ENCODE assay signal across 11 cellular contexts in the genomic region with DNA sequence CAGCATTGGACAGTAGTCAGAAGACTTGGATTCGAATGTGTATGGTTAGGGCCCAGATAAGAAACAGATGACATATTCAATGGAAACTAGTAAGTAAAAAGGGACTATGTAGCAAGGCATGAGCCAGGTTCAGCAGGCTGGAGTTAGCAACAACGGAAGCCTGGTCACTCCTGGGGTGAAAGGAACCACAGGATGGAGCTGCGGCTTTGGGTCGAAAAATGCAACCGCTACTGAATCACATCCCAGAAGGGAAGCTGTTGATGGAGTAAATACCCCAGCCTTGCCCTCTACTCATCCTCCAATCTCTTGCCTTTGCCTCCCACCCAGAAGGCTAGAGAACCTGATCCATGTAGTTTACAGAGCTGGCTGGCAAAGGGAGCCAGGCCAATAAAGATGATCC. TPM values are rescaled to one million over a fixed set of nuclear protein-coding genes. Genes with fewer than 3 reads are reported as not detected.
DNase-seq lines count a peak whose midpoint lies in the region; ATAC-seq and TF ChIP-seq lines count a peak whose summit lies in the region.
"Had no signal": no experiment of that assay in that cellular context is flagged by ENCODE, and none has a peak within 500 bp of the region (broad histone marks: within the 10 kb centered on the region; RNA-seq: fewer than 3 reads in every experiment).

No MANE protein-coding gene starts in this region.

- H3K4me1 Mint-ChIP-seq in T-helper 17 cell, result peaks cover 12% of the 10 kb centered on the region
- H3K4me1 Mint-ChIP-seq in natural killer cell treated with Interleukin-12 subunit alpha and Interleukin-12 subunit beta and Interleukin-15 and Interleukin-18, amount 100 ng/mL, for 72 hours (ENCODE audit: low read depth in 2 of 2), result peaks cover 57 to 66% of the 10 kb centered on the region in 2 donors

- TF ChIP-seq CTCF in breast epithelium (IDR thresholded peaks at IDR 0.05) (no peak), prostate gland (IDR thresholded peaks at IDR 0.05) (no peak), vagina (IDR thresholded peaks at IDR 0.05) (no peak)

- ATAC-seq in GM21737 (IDR thresholded peaks at IDR 0.05; ENCODE audit: unreplicated experiment) (peak; percentile 40), T-helper 17 cell (no peak)
- peak; percentile 76 to 87 for ATAC-seq in natural killer cell treated with Interleukin-12 subunit alpha and Interleukin-12 subunit beta and Interleukin-15 and Interleukin-18, amount 100 ng/mL, for 72 hours
- ATAC-seq: gastrocnemius medialis had no signal

- H3K9me3 Mint-ChIP-seq in natural killer cell treated with Interleukin-12 subunit alpha and Interleukin-12 subunit beta and Interleukin-15 and Interleukin-18, amount 100 ng/mL, for 72 hours, result peaks cover 6% of the 10 kb centered on the region

- 91% methylated on average over 5 of the region's 5 CpGs for WGBS in prostate gland

- H3K4me3 ChIP-seq in breast epithelium (no peak overlapping the region), prostate gland (no peak overlapping the region), vagina (no peak overlapping the region)
- H3K4me3 ChIP-seq: gastrocnemius medialis had no signal

- H3K27ac ChIP-seq in breast epithelium (no peak overlapping the region), prostate gland (no peak overlapping the region), vagina (no peak overlapping the region)
- H3K27ac ChIP-seq: gastrocnemius medialis had no signal

- H3K9me3 ChIP-seq in T-helper 17 cell (ENCODE audit: control insufficient read depth, low read length, poor library complexity, severe bottlenecking) (no peaks in the 10 kb centered on the region), breast epithelium (no peaks in the 10 kb centered on the region), prostate gland (no peaks in the 10 kb centered on the region), vagina (no peaks in the 10 kb centered on the region)
- H3K9me3 ChIP-seq: gastrocnemius medialis had no signal

- no peak overlapping the region for H3K27ac Mint-ChIP-seq in T-helper 17 cell
- peak overlapping the region; percentile 82 to 98 for H3K27ac Mint-ChIP-seq in natural killer cell treated with Interleukin-12 subunit alpha and Interleukin-12 subunit beta and Interleukin-15 and Interleukin-18, amount 100 ng/mL, for 72 hours

- no peaks in the 10 kb centered on the region for H3K36me3 Mint-ChIP-seq in T-helper 17 cell (ENCODE audit: low read depth)
- no peaks in the 10 kb centered on the region for H3K36me3 Mint-ChIP-seq in natural killer cell treated with Interleukin-12 subunit alpha and Interleukin-12 subunit beta and Interleukin-15 and Interleukin-18, amount 100 ng/mL, for 72 hours

- no peaks in the 10 kb centered on the region for H3K36me3 ChIP-seq in breast epithelium
- H3K36me3 ChIP-seq in prostate gland, result no peaks in the 10 kb centered on the region
- H3K36me3 ChIP-seq in vagina, result no peaks in the 10 kb centered on the region
- H3K36me3 ChIP-seq: gastrocnemius medialis had no signal

- intact Hi-C loops in breast epithelium (cut with DNase I; ENCODE audit: low total_unique reads), result no loop called here
- intact Hi-C loops in prostate gland (cut with DNase I), result no loop called here
- intact Hi-C loops in vagina (cut with DNase I), result no loop called here

- peak overlapping the region; percentile 54 for H3K4me3 Mint-ChIP-seq in T-helper 17 cell
- H3K4me3 Mint-ChIP-seq in natural killer cell treated with Interleukin-12 subunit alpha and Interleukin-12 subunit beta and Interleukin-15 and Interleukin-18, amount 100 ng/mL, for 72 hours, result peak overlapping the region; percentile 79

- TF ChIP-seq POLR2A in breast epithelium (IDR thresholded peaks at IDR 0.05) (no peak), prostate gland (IDR thresholded peaks at IDR 0.05) (no peak), vagina (IDR thresholded peaks at IDR 0.05) (no peak)

- peak; percentile 17 for DNase-seq in GDM1 (lab: John Stamatoyannopoulos, UW)
- no peak for DNase-seq in T-helper 17 cell
- peak; percentile 83 for DNase-seq in natural killer cell treated with Interleukin-12 subunit alpha and Interleukin-12 subunit beta and Interleukin-15 and Interleukin-18, amount 100 ng/mL, for 72 hours (ENCODE audit: low spot score)
- no peak for DNase-seq in breast epithelium (ENCODE audit: low spot score in 2 of 2)
- DNase-seq in prostate gland (ENCODE audit: low spot score), result no peak
- no peak for DNase-seq in vagina (ENCODE audit: extremely low spot score in 2 of 2)
- DNase-seq in NCI-H2171 (lab: John Stamatoyannopoulos, UW), result no peak
- DNase-seq: caudate nucleus, gastrocnemius medialis, NCI-H2227 treated with DMSO at 0.1 percent for 48 hours had no signal

- H3K4me1 ChIP-seq in breast epithelium, result no peaks in the 10 kb centered on the region
- H3K4me1 ChIP-seq in prostate gland (replicated peaks), result peaks cover 2% of the 10 kb centered on the region
- no peaks in the 10 kb centered on the region for H3K4me1 ChIP-seq in vagina
- H3K4me1 ChIP-seq: gastrocnemius medialis had no signal

- H3K27me3 ChIP-seq in breast epithelium (no peaks in the 10 kb centered on the region), prostate gland (replicated peaks; ENCODE audit: insufficient read depth) (no peaks in the 10 kb centered on the region), vagina (no peaks in the 10 kb centered on the region)
- H3K27me3 ChIP-seq: gastrocnemius medialis had no signal

- H3K27me3 Mint-ChIP-seq in T-helper 17 cell, result peaks cover 17% of the 10 kb centered on the region
- H3K27me3 Mint-ChIP-seq in natural killer cell treated with Interleukin-12 subunit alpha and Interleukin-12 subunit beta and Interleukin-15 and Interleukin-18, amount 100 ng/mL, for 72 hours, result no peaks in the 10 kb centered on the region

RNA-seq across cellular contexts. Expression of a gene that starts 37.5 kb away (rescaled TPM):
- total RNA-seq in T-helper 17 cell, result 1 to 10 TPM; 3.1 to 4.8 TPM
- total RNA-seq in natural killer cell treated with Interleukin-12 subunit alpha and Interleukin-12 subunit beta and Interleukin-15 and Interleukin-18, amount 100 ng/mL, for 72 hours, result 100 to 1,000 TPM in 1 of 2 donors, 10 to 100 TPM in 1; 14.3 to 116 TPM
- total RNA-seq in breast epithelium, result 1 to 10 TPM in 2 of 3 donors, under 1 TPM in 1; 0.32 to 9.2 (median 4.3) TPM
- total RNA-seq in prostate gland, result 1 to 10 TPM; 2.5 to 4.6 TPM
- 3.2 TPM for total RNA-seq in vagina

RNA-seq across cellular contexts. Expression of a gene that starts 49.2 kb away (rescaled TPM):
- 10 to 100 TPM in 1 of 2 donors, 1 to 10 TPM in 1; 10.0 to 11.2 TPM for total RNA-seq in T-helper 17 cell
- 10 to 100 TPM; 26.3 to 49.2 TPM for total RNA-seq in natural killer cell treated with Interleukin-12 subunit alpha and Interleukin-12 subunit beta and Interleukin-15 and Interleukin-18, amount 100 ng/mL, for 72 hours
- total RNA-seq in breast epithelium, result 10 to 100 TPM; 13.9 to 27.1 (median 22.9) TPM
- 10 to 100 TPM; 25.0 to 37.4 TPM for total RNA-seq in prostate gland
- total RNA-seq in vagina, result 17.2 TPM

Comparison
In these comparisons a context has a peak if more than half of its experiments do, and no peak if none do; other contexts are left out.
1. DNase-seq: peak in GDM1 (single experiment) and natural killer cell treated with Interleukin-12 subunit alpha and Interleukin-12 subunit beta and Interleukin-15 and Interleukin-18, amount 100 ng/mL, for 72 hours (single experiment); none in T-helper 17 cell (0 of 3), breast epithelium (0 of 2), prostate gland (single experiment), vagina (0 of 2) and NCI-H2171 (single experiment).